In the genomic region with DNA sequence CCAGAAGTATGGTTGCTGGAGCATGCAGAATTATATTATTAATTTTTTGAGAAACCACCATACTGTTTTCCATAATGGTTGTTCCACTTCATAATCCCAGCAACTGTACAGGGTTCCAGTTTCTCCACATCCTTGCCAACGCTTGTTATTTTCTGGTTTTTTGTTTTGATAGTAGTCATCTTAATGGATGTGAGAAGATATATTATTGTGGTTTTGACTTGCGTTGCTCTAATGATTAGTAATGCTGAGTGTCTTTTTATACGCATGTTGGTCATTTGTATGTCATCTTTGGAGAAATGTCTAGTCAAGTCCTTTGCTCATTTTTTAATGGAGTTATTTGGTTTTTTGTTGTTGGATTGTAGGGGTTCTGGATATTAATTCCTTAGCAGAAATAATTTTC, we compare ENCODE assay signal across 19 cellular contexts.
"Had no signal": no experiment of that assay in that cellular context is flagged by ENCODE, and none has a peak within 500 bp of the region (broad histone marks: within the 10 kb centered on the region; RNA-seq: fewer than 3 reads in every experiment).

No MANE protein-coding gene starts in this region.

- H3K4me3 ChIP-seq: adrenal gland, body of pancreas, lower lobe of right lung, psoas muscle, right lobe of liver, suprapubic skin, upper lobe of left lung had no signal

- H3K9me3 ChIP-seq: adrenal gland, body of pancreas, lower lobe of right lung, psoas muscle, right lobe of liver, suprapubic skin, upper lobe of left lung had no signal

- H3K27me3 ChIP-seq: adrenal gland, body of pancreas, right lobe of liver, suprapubic skin, upper lobe of left lung had no signal

- H3K27ac ChIP-seq: adrenal gland, body of pancreas, lower lobe of right lung, psoas muscle, right lobe of liver, suprapubic skin, upper lobe of left lung had no signal

- H3K36me3 ChIP-seq: adrenal gland, lower lobe of right lung, right lobe of liver, suprapubic skin, upper lobe of left lung had no signal

- H3K4me1 ChIP-seq: psoas muscle had no signal

- DNase-seq: activated B cell treated with CpG ODN at 0.5 μM for 24 hours; activated CD4-positive, alpha-beta T cell treated with anti-CD3 and anti-CD28 coated beads, Interleukin-2, amount 10 ng/mL, durations not matched to agents 7 days and 5 days; activated naive CD4-positive, alpha-beta T cell treated with anti-CD3 and anti-CD28 coated beads, Interleukin-2, amount 50 U/mL, for 16 hours; adrenal gland; body of pancreas; cerebellar nuclear complex; effector memory CD8-positive, alpha-beta T cell; erythroblast; glutamatergic neuron; left cardiac atrium; lower lobe of right lung; midbrain; psoas muscle; right lobe of liver; stimulated activated CD4-positive, alpha-beta T cell treated with anti-CD3 and anti-CD28 coated beads, Interleukin-12 subunit alpha, Interleukin-12 subunit beta, amount 100 ng/mL, for 4 hours; stimulated activated naive CD8-positive, alpha-beta T cell treated with anti-CD3 and anti-CD28 coated beads, Interleukin-15, Interleukin-2, amounts not matched to agents 100 U/mL and 50 U/mL, for 24 hours; T-helper 1 cell; upper lobe of left lung had no signal

- ATAC-seq: body of pancreas; effector memory CD8-positive, alpha-beta T cell; left cardiac atrium; lower lobe of right lung; psoas muscle; right lobe of liver; stimulated activated naive CD8-positive, alpha-beta T cell treated with anti-CD3 and anti-CD28 coated beads, Interleukin-15, Interleukin-2, amounts not matched to agents 100 U/mL and 50 U/mL, for 24 hours had no signal
